In genomic region chr1:230978491-230979388, GRCh38 we compare ENCODE assay signal across 1 cellular context.
TF ChIP-seq lines count a peak whose summit lies in the region.

TSS of gene ARV1 (plus strand) at chr1:230979094. CDS start at chr1:230979106, 12 bp downstream.
TSS of gene TTC13 (minus strand) at chr1:230978861. CDS start at chr1:230978830, 31 bp downstream.

TF ChIP-seq in HepG2, 621 proteins besides CTCF, POLR2A, EP300 and RAD21 (continued from another document and continues in another):
- TF ChIP-seq ATF6 (CRISPR knock-in tag; conservative IDR thresholded peaks at IDR 0.05) = no peak
- TF ChIP-seq ZNF225 (CRISPR knock-in tag; IDR thresholded peaks at IDR 0.05) = no peak
- TF ChIP-seq PATZ1 (CRISPR knock-in tag; IDR thresholded peaks at IDR 0.05) = no peak; the same call in 1 of the 2 replicates
- peak; percentile 90; the same call in 1 of the 2 replicates for TF ChIP-seq SMAD3 (CRISPR knock-in tag; IDR thresholded peaks at IDR 0.05)
- peak; percentile 65; the same call in 1 of the 2 replicates for TF ChIP-seq TFDP1 (CRISPR knock-in tag; IDR thresholded peaks at IDR 0.05; ENCODE audit: borderline replicate concordance)
- no peak for TF ChIP-seq MYNN (CRISPR knock-in tag; IDR thresholded peaks at IDR 0.05; ENCODE audit: low read depth)
- no peak for TF ChIP-seq MTF1 (CRISPR knock-in tag; IDR thresholded peaks at IDR 0.05)
- TF ChIP-seq ZUFSP (CRISPR knock-in tag; IDR thresholded peaks at IDR 0.05; ENCODE audit: borderline replicate concordance) = no peak
- TF ChIP-seq ZNF563 (CRISPR knock-in tag; IDR thresholded peaks at IDR 0.05) = no peak
- TF ChIP-seq HNF1A (IDR thresholded peaks at IDR 0.05; ENCODE audit: low read depth) = 0 out of 2 replicates have a peak, but pooled peaks have one; percentile 26
- TF ChIP-seq HNF1A (CRISPR knock-in tag; IDR thresholded peaks at IDR 0.05; ENCODE audit: borderline replicate concordance) = no peak
- TF ChIP-seq ZNF572 (CRISPR knock-in tag; IDR thresholded peaks at IDR 0.05) = no peak
- TF ChIP-seq ZNF546 (CRISPR knock-in tag; conservative IDR thresholded peaks at IDR 0.05) = no peak
- TF ChIP-seq MEF2D (CRISPR knock-in tag; IDR thresholded peaks at IDR 0.05) = peak; percentile 71
- TF ChIP-seq ZNF160 (CRISPR knock-in tag; IDR thresholded peaks at IDR 0.05) = peak; percentile 59; the same call in 1 of the 2 replicates
- TF ChIP-seq ZBTB1 (CRISPR knock-in tag; IDR thresholded peaks at IDR 0.05; ENCODE audit: borderline replicate concordance) = no peak
- TF ChIP-seq KAT7 (CRISPR knock-in tag; IDR thresholded peaks at IDR 0.05; ENCODE audit: borderline replicate concordance) = peak; percentile 85; the same call in 1 of the 2 replicates
- TF ChIP-seq JUNB (CRISPR knock-in tag; IDR thresholded peaks at IDR 0.05; ENCODE audit: borderline replicate concordance) = no peak
- no peak for TF ChIP-seq NCOA5 (CRISPR knock-in tag; IDR thresholded peaks at IDR 0.05)
- TF ChIP-seq ZNF879 (CRISPR knock-in tag; IDR thresholded peaks at IDR 0.05) = 0 out of 2 replicates have a peak, but pooled peaks have one; percentile 40
- TF ChIP-seq ZNF607 (CRISPR knock-in tag; IDR thresholded peaks at IDR 0.05; ENCODE audit: borderline replicate concordance) = peak; percentile 78; the same call in 1 of the 2 replicates
- TF ChIP-seq ZSCAN29 (CRISPR knock-in tag; conservative IDR thresholded peaks at IDR 0.05) = no peak
- no peak for TF ChIP-seq DBP (CRISPR knock-in tag; IDR thresholded peaks at IDR 0.05; ENCODE audit: not compliant biosample characterization)
- TF ChIP-seq ZNF101 (CRISPR knock-in tag; IDR thresholded peaks at IDR 0.05; ENCODE audit: borderline replicate concordance, low read depth) = no peak
- TF ChIP-seq YEATS2 (CRISPR knock-in tag; IDR thresholded peaks at IDR 0.05; ENCODE audit: borderline replicate concordance) = peak; percentile 90; the same call in 1 of the 2 replicates
- TF ChIP-seq ZNF232 (CRISPR knock-in tag; IDR thresholded peaks at IDR 0.05; ENCODE audit: borderline replicate concordance) = no peak
- peak; percentile 76 for TF ChIP-seq KDM5A (IDR thresholded peaks at IDR 0.05; ENCODE audit: borderline replicate concordance, low read length)
- peak; percentile 64; the same call in 1 of the 2 replicates for TF ChIP-seq MXD1 (CRISPR knock-in tag; IDR thresholded peaks at IDR 0.05)
- TF ChIP-seq ZNF605 (CRISPR knock-in tag; IDR thresholded peaks at IDR 0.05) = peak; percentile 65; the same call in 1 of the 2 replicates
- peak; percentile 81 for TF ChIP-seq HNRNPLL (IDR thresholded peaks at IDR 0.05; ENCODE audit: low read depth, low read length, poor library complexity, severe bottlenecking)
- no peak for TF ChIP-seq ARID3A (IDR thresholded peaks at IDR 0.05; ENCODE audit: low read depth, low read length)
- peak; percentile 91 to 92 for TF ChIP-seq HMGXB4 (CRISPR knock-in tag; IDR thresholded peaks at IDR 0.05; ENCODE audit: borderline replicate concordance in 1 of 2, low read depth in 1 of 2)
- no peak for TF ChIP-seq ZNF17 (CRISPR knock-in tag; IDR thresholded peaks at IDR 0.05)
- TF ChIP-seq ZSCAN31 (CRISPR knock-in tag; IDR thresholded peaks at IDR 0.05; ENCODE audit: low read depth) = peak; percentile 94
- TF ChIP-seq ZNF503 (CRISPR knock-in tag; IDR thresholded peaks at IDR 0.05) = no peak
- no peak for TF ChIP-seq NFIB (CRISPR knock-in tag; IDR thresholded peaks at IDR 0.05; ENCODE audit: borderline replicate concordance)
- TF ChIP-seq SP140L (CRISPR knock-in tag; IDR thresholded peaks at IDR 0.05; ENCODE audit: borderline replicate concordance) = 0 out of 2 replicates have a peak, but pooled peaks have one; percentile 74
- no peak for TF ChIP-seq ZNF841 (CRISPR knock-in tag; IDR thresholded peaks at IDR 0.05; ENCODE audit: borderline replicate concordance)
- peak; percentile 69; the same call in 1 of the 2 replicates for TF ChIP-seq ZNF747 (CRISPR knock-in tag; IDR thresholded peaks at IDR 0.05; ENCODE audit: borderline replicate concordance)
- TF ChIP-seq BRF2 (CRISPR knock-in tag; IDR thresholded peaks at IDR 0.05) = no peak
- TF ChIP-seq NFE2 (CRISPR knock-in tag; IDR thresholded peaks at IDR 0.05) = no peak
- TF ChIP-seq ZNF143 (CRISPR knock-in tag; IDR thresholded peaks at IDR 0.05) = peak; percentile 99
